In the genomic region with DNA sequence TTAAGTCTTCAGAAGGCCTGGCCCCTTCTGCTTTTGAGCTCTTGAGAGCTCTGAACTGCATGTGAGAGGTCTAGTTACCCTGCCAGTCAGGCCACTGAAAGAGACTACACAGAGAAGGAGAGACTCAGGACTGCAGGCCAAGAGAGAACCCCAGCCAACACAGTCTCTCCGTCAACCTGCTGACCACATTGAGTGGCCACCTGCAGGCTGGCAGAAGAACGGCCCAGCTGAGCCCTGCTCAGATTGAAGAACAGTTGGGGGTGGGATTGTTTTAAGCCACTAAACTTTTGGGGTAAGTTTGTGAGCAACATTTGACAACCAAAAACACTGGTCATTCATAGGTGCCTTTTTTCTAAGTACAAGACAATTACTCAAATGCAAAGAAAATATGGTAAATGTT, we compare ENCODE assay signal across 18 cellular contexts.
DNase-seq lines count a peak whose midpoint lies in the region; ATAC-seq and TF ChIP-seq lines count a peak whose summit lies in the region.
"Had no signal": no experiment of that assay in that cellular context is flagged by ENCODE, and none has a peak within 500 bp of the region (broad histone marks: within the 10 kb centered on the region; RNA-seq: fewer than 3 reads in every experiment).

No MANE protein-coding gene starts in this region.

- H4K20me1 ChIP-seq in GM23338 (replicated peaks; ENCODE audit: insufficient read depth): no peaks in the 10 kb centered on the region

- H3K4me1 Mint-ChIP-seq in Calu3 (ENCODE audit: low read depth, unreplicated experiment) (no peaks in the 10 kb centered on the region), GM23338 (peaks cover 2% of the 10 kb centered on the region; the same call in 1 of the 3 replicates)
- no peaks in the 10 kb centered on the region for H3K4me1 Mint-ChIP-seq in stimulated activated effector memory CD8-positive, alpha-beta T cell treated with anti-CD3 and anti-CD28 coated beads, Interleukin-12 subunit alpha, Interleukin-12 subunit beta, amount 100 ng/mL, for 72 hours
- H3K4me1 Mint-ChIP-seq: CD4-positive, alpha-beta memory T cell had no signal

- H3K9me3 Mint-ChIP-seq in Calu3 (ENCODE audit: low read depth, unreplicated experiment) (peaks cover 4% of the 10 kb centered on the region), GM23338 (peaks cover 21% of the 10 kb centered on the region)
- H3K9me3 Mint-ChIP-seq in stimulated activated effector memory CD8-positive, alpha-beta T cell treated with anti-CD3 and anti-CD28 coated beads, Interleukin-12 subunit alpha, Interleukin-12 subunit beta, amount 100 ng/mL, for 72 hours: no peaks in the 10 kb centered on the region

- no peak overlapping the region for H2AFZ ChIP-seq in GM23338

- no peaks in the 10 kb centered on the region for H3K27me3 ChIP-seq in GM23338 (ENCODE audit: insufficient read depth)

- intact Hi-C loops in Calu3 (cut with micrococcal nuclease; ENCODE audit: unreplicated experiment): no loop called here

- ATAC-seq in GM23338 (no peak), GM19324 (IDR thresholded peaks at IDR 0.05; ENCODE audit: low FRiP score, unreplicated experiment) (no peak)
- ATAC-seq in stimulated activated effector memory CD8-positive, alpha-beta T cell treated with anti-CD3 and anti-CD28 coated beads, Interleukin-12 subunit alpha, Interleukin-12 subunit beta, amount 100 ng/mL, for 72 hours: peak; percentile 16
- ATAC-seq: A549 had no signal

- H3K36me3 ChIP-seq in GM23338 (ENCODE audit: insufficient read depth): no peaks in the 10 kb centered on the region; the same call in 1 of the 2 replicates
- H3K36me3 ChIP-seq: HAP-1 had no signal

- no peaks in the 10 kb centered on the region; the same call in 1 of the 2 replicates for H3K9me2 ChIP-seq in GM23338 (ENCODE audit: insufficient read depth)

- no peaks in the 10 kb centered on the region for H3F3A ChIP-seq in GM23338 (replicated peaks; ENCODE audit: low read depth)

- no peak overlapping the region for H3K27ac Mint-ChIP-seq in Calu3 (ENCODE audit: unreplicated experiment)
- no peak overlapping the region for H3K27ac Mint-ChIP-seq in GM23338
- H3K27ac Mint-ChIP-seq in stimulated activated effector memory CD8-positive, alpha-beta T cell treated with anti-CD3 and anti-CD28 coated beads, Interleukin-12 subunit alpha, Interleukin-12 subunit beta, amount 100 ng/mL, for 72 hours: no peak overlapping the region
- H3K27ac Mint-ChIP-seq: CD4-positive, alpha-beta memory T cell had no signal

- no TSS peak for BruUV-seq in Calu3 (replicated peaks; lab: Mats Ljungman, UMichigan)

- CTCF ChIA-PET in Calu3 (lab: Charles Lee): no interaction called here

- H3K4me3 ChIP-seq in GM23338: no peak overlapping the region
- H3K4me3 ChIP-seq: A549, HAP-1 had no signal

- TF ChIP-seq CTCF in Calu3 (IDR thresholded peaks at IDR 0.05; ENCODE audit: unreplicated experiment) (no peak), GM23338 (conservative IDR thresholded peaks at IDR 0.05; ENCODE audit: low read depth in 2 of 2) (no peak)

- H3K36me3 Mint-ChIP-seq in Calu3 (ENCODE audit: insufficient read depth, unreplicated experiment) (no peaks in the 10 kb centered on the region), GM23338 (ENCODE audit: low read depth) (peaks cover 22% of the 10 kb centered on the region)
- no peaks in the 10 kb centered on the region for H3K36me3 Mint-ChIP-seq in stimulated activated effector memory CD8-positive, alpha-beta T cell treated with anti-CD3 and anti-CD28 coated beads, Interleukin-12 subunit alpha, Interleukin-12 subunit beta, amount 100 ng/mL, for 72 hours
- H3K36me3 Mint-ChIP-seq: CD4-positive, alpha-beta memory T cell had no signal

- H3K79me2 ChIP-seq in GM23338 (replicated peaks; ENCODE audit: insufficient read depth): no peaks in the 10 kb centered on the region

- peak; percentile 6 for DNase-seq in Calu3
- no peak for DNase-seq in GM23338 (ENCODE audit: low spot score)
- DNase-seq in SW480 (ENCODE audit: low spot score): peak; percentile 2
- DNase-seq in stimulated activated effector memory CD8-positive, alpha-beta T cell treated with anti-CD3 and anti-CD28 coated beads, Interleukin-12 subunit alpha, Interleukin-12 subunit beta, amount 100 ng/mL, for 72 hours (ENCODE audit: low spot score in 2 of 2): no peak
- no peak for DNase-seq in globus pallidus (ENCODE audit: low spot score)
- no peak for DNase-seq in D341Med (ENCODE audit: low spot score)
- DNase-seq: 8988T; ACHN; C1 segment of cervical spinal cord; CD4-positive, alpha-beta memory T cell; COR-L47; DMS 273 treated with DMSO at 0.1 percent for 48 hours; DMS79; EL; GDM1 had no signal

- H3K27ac ChIP-seq in GM23338 (ENCODE audit: low read depth): no peak overlapping the region
- H3K27ac ChIP-seq: A549 had no signal

- no peaks in the 10 kb centered on the region for H3K27me3 Mint-ChIP-seq in Calu3 (ENCODE audit: unreplicated experiment)
- H3K27me3 Mint-ChIP-seq in GM23338 (ENCODE audit: insufficient read depth, low read depth, poor library complexity): peaks cover 5% of the 10 kb centered on the region
- H3K27me3 Mint-ChIP-seq: CD4-positive, alpha-beta memory T cell had no signal

- H3K4me1 ChIP-seq in GM23338 (ENCODE audit: insufficient read depth): no peaks in the 10 kb centered on the region
- H3K4me1 ChIP-seq: A549, HAP-1 had no signal

- H3K4me2 ChIP-seq in GM23338: no peak overlapping the region
- H3K4me2 ChIP-seq: A549 had no signal

- H3K4me3 Mint-ChIP-seq in Calu3 (ENCODE audit: low read depth, unreplicated experiment) (no peak overlapping the region), GM23338 (no peak overlapping the region)
- H3K4me3 Mint-ChIP-seq in stimulated activated effector memory CD8-positive, alpha-beta T cell treated with anti-CD3 and anti-CD28 coated beads, Interleukin-12 subunit alpha, Interleukin-12 subunit beta, amount 100 ng/mL, for 72 hours: no peak overlapping the region
- H3K4me3 Mint-ChIP-seq: CD4-positive, alpha-beta memory T cell had no signal

TF ChIP-seq in GM23338, 12 proteins besides CTCF, POLR2A, EP300 and RAD21:
- TF ChIP-seq NANOG (IDR thresholded peaks at IDR 0.05; ENCODE audit: borderline replicate concordance) (no peak), POLR2AphosphoS5 (IDR thresholded peaks at IDR 0.05; ENCODE audit: low read depth) (no peak), CREB1 (CRISPR knock-in tag; IDR thresholded peaks at IDR 0.05; ENCODE audit: low read depth) (no peak), ZNF114 (CRISPR knock-in tag; IDR thresholded peaks at IDR 0.05) (no peak), ZNF462 (CRISPR knock-in tag; IDR thresholded peaks at IDR 0.05) (no peak), ZNF331 (CRISPR knock-in tag; IDR thresholded peaks at IDR 0.05; ENCODE audit: low read depth) (peak; percentile 93)

Comparison
In these comparisons a context has a peak if more than half of its experiments do, and no peak if none do; other contexts are left out.
1. DNase-seq: peak in Calu3 (single experiment) and SW480 (single experiment); none in GM23338 (single experiment), stimulated activated effector memory CD8-positive, alpha-beta T cell treated with anti-CD3 and anti-CD28 coated beads, Interleukin-12 subunit alpha, Interleukin-12 subunit beta, amount 100 ng/mL, for 72 hours (0 of 2), globus pallidus (single experiment) and D341Med (single experiment).